8 cellular contexts compared by ENCODE assay signal in genomic region chr11:926341-926916, GRCh38. TPM values are rescaled to one million over a fixed set of nuclear protein-coding genes. Genes with fewer than 3 reads are reported as not detected.
DNase-seq lines count a peak whose midpoint lies in the region; ATAC-seq and TF ChIP-seq lines count a peak whose summit lies in the region.

No MANE protein-coding gene starts in this region.

- intact Hi-C loops in lower lobe of right lung (cut with DNase I) (no loop called here), thyroid gland (cut with DNase I) (loop anchor here (10.0 kb wide), 1 partner anchor 58 kb away; no protein-coding TSS in a partner anchor)

- no peaks in the 10 kb centered on the region for H3K9me3 ChIP-seq in lower lobe of right lung
- no peaks in the 10 kb centered on the region for H3K9me3 ChIP-seq in thyroid gland

- no peaks in the 10 kb centered on the region for H3K27me3 ChIP-seq in lower lobe of right lung (ENCODE audit: low read depth)
- H3K27me3 ChIP-seq in thyroid gland = no peaks in the 10 kb centered on the region

- peak overlapping the region; percentile 72 for H3K4me3 ChIP-seq in lower lobe of right lung
- H3K4me3 ChIP-seq in thyroid gland (replicated peaks in 1 of 3) = peak overlapping the region; percentile 34 to 84 (median 48)

- peaks cover 51% of the 10 kb centered on the region for H3K4me1 ChIP-seq in lower lobe of right lung
- H3K4me1 ChIP-seq in thyroid gland = peaks cover 8 to 23% of the 10 kb centered on the region in 2 donors

- TF ChIP-seq POLR2A in thyroid gland (IDR thresholded peaks at IDR 0.05) = no peak

- DNase-seq in NCI-H748 (lab: John Stamatoyannopoulos, UW; ENCODE audit: unreplicated experiment) (peak; percentile 42), NCI-H748 treated with DMSO at 0.1 percent for 48 hours (lab: John Stamatoyannopoulos, UW) (no peak), dermis blood vessel endothelial cell (peak; percentile 89), lower lobe of right lung (no peak), thyroid gland (peak; percentile 30 to 37), cortex of kidney (lab: John Stamatoyannopoulos, UW) (no peak), MV-4-11 (lab: John Stamatoyannopoulos, UW) (no peak)

- H3K36me3 ChIP-seq in lower lobe of right lung = peaks cover 17% of the 10 kb centered on the region
- H3K36me3 ChIP-seq in thyroid gland = no peaks in the 10 kb centered on the region

- 2 to 3% methylated on average over 8 to 23 of the region's 26 CpGs for WGBS in thyroid gland, 2 donors

- ATAC-seq in lower lobe of right lung = peak in 1 of 2 donors; percentile 35

- TF ChIP-seq CTCF in lower lobe of right lung (IDR thresholded peaks at IDR 0.05) = no peak
- no peak for TF ChIP-seq CTCF in thyroid gland (IDR thresholded peaks at IDR 0.05)

- H3K27ac ChIP-seq in lower lobe of right lung (peak overlapping the region; percentile 87), thyroid gland (peak overlapping the region; percentile 72 to 89 (median 84))

TF ChIP-seq in PFSK-1, 5 proteins besides CTCF, POLR2A, EP300 and RAD21:
- TF ChIP-seq TAF1 (IDR thresholded peaks at IDR 0.05; ENCODE audit: borderline replicate concordance, insufficient read depth, low read length) (peak; percentile 65; the same call in 1 of the 2 replicates), SIN3A (IDR thresholded peaks at IDR 0.05; ENCODE audit: borderline replicate concordance, insufficient read depth, low read length) (peak; percentile 23; the same call in 1 of the 2 replicates), REST (IDR thresholded peaks at IDR 0.05; ENCODE audit: insufficient read depth in 1 of 2, low read depth in 2 of 2, low read length in 2 of 2) (peak in 1 of 2 experiments; percentile 50; a peak in 1 of 4 replicates), POLR2AphosphoS5 (IDR thresholded peaks at IDR 0.05; ENCODE audit: low read depth, low read length) (no peak), FOXP2 (optimal IDR thresholded peaks at IDR 0.05; ENCODE audit: borderline replicate concordance, extremely low read depth, extremely low read length, insufficient read depth) (no peak)
TF ChIP-seq in PFSK-1: peak in this region for 3.

RNA-seq across cellular contexts. Expression of gene AP2A2, which starts 0.8 kb away (rescaled TPM):
- 270 TPM for polyA plus RNA-seq in PFSK-1 (2012; ENCODE audit: insufficient read length, low read depth)
- total RNA-seq in dermis blood vessel endothelial cell (51.1 and 57.9 TPM in 2 replicates), lower lobe of right lung (130 TPM), thyroid gland (10 to 100 TPM; 37.2 to 67.3 (median 54.1) TPM)

RNA-seq across cellular contexts. Expression of gene CHID1, which starts 15.8 kb away (rescaled TPM):
- polyA plus RNA-seq in PFSK-1 (2012; ENCODE audit: insufficient read length, low read depth) = 107 TPM
- 38.1 and 56.4 TPM in 2 replicates for total RNA-seq in dermis blood vessel endothelial cell
- 65.0 TPM for total RNA-seq in lower lobe of right lung
- total RNA-seq in thyroid gland = 100 to 1,000 TPM in 2 of 4 donors, 10 to 100 TPM in 2; 75.0 to 144 (median 93.8) TPM

Comparison
In these comparisons a context has a peak if more than half of its experiments do, and no peak if none do; other contexts are left out.
1. DNase-seq: peak in NCI-H748 (single experiment), dermis blood vessel endothelial cell (single experiment) and thyroid gland (2 of 2); none in NCI-H748 treated with DMSO at 0.1 percent for 48 hours (single experiment), lower lobe of right lung (single experiment), cortex of kidney (single experiment) and MV-4-11 (single experiment).